In the genomic region with DNA sequence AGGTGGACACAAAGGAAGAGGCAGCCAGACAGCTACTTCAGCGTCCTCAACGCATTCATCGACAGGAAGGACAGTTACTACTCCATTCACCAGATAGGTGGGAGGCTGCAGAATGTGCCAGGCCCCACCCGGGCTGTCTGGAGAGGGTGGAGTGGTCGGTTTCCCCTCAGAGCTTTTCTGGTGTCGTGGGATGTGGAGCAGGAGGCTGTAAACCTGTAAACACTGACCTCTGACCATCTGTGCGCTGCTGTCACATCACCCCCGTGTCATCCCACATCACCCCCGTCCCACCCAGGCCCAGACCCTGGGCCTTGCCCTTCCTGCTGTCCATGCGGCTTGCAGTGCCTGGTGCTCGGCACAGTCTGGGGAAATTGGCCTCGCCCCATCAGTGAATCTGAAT, we compare ENCODE assay signal across 29 cellular contexts. TPM values are rescaled to one million over a fixed set of nuclear protein-coding genes. Genes with fewer than 3 reads are reported as not detected.
A peak's percentile ranks its signal among the peaks of the same experiment; 100 is the strongest.
DNase-seq lines count a peak whose midpoint lies in the region; ATAC-seq, FAIRE-seq and TF ChIP-seq lines count a peak whose summit lies in the region.
"Had no signal": no experiment of that assay in that cellular context is flagged by ENCODE, and none has a peak within 500 bp of the region (broad histone marks: within the 10 kb centered on the region; RNA-seq: fewer than 3 reads in every experiment).

No MANE protein-coding gene starts in this region.

- no peak overlapping the region for H3K4me3 Mint-ChIP-seq in chondrocyte (ENCODE audit: unreplicated experiment)
- H3K4me3 Mint-ChIP-seq: CD14-positive monocyte; CD4-positive, alpha-beta memory T cell; CD4-positive, CD25-positive, alpha-beta regulatory T cell; CD8-positive, alpha-beta memory T cell had no signal

- H3K4me1 Mint-ChIP-seq in chondrocyte (ENCODE audit: low read depth): no peaks in the 10 kb centered on the region
- H3K4me1 Mint-ChIP-seq: CD14-positive monocyte had no signal

- no peak overlapping the region for H2AFZ ChIP-seq in osteoblast (ENCODE audit: low read length)

- intact Hi-C loops in cardiac septum (cut with DNase I): no loop called here
- intact Hi-C loops in Right ventricle myocardium superior (cut with DNase I): no loop called here

- H3K9me3 ChIP-seq in osteoblast (ENCODE audit: low read depth, low read length): no peaks in the 10 kb centered on the region
- H3K9me3 ChIP-seq: BE2C, BLaER1 had no signal

- peaks cover 30% of the 10 kb centered on the region for H3K36me3 Mint-ChIP-seq in chondrocyte (ENCODE audit: low read depth)

- H3K27me3 ChIP-seq in bronchial epithelial cell (ENCODE audit: control insufficient read depth, insufficient read depth, low read length) (no peaks in the 10 kb centered on the region), osteoblast (ENCODE audit: insufficient read depth, low read length) (no peaks in the 10 kb centered on the region)
- H3K27me3 ChIP-seq: BE2C, BLaER1 had no signal

- no peaks in the 10 kb centered on the region for H3K9me3 Mint-ChIP-seq in chondrocyte (ENCODE audit: low read depth)
- H3K9me3 Mint-ChIP-seq: CD14-positive monocyte; CD4-positive, alpha-beta memory T cell; CD4-positive, CD25-positive, alpha-beta regulatory T cell; CD8-positive, alpha-beta memory T cell had no signal

- FAIRE-seq in bronchial epithelial cell (lab: Jason Lieb, UNC): peak; percentile 13
- FAIRE-seq in frontal cortex (lab: Jason Lieb, UNC): no peak
- FAIRE-seq: A204.1, GM12878, GM12892, GM18507 had no signal

- no peaks in the 10 kb centered on the region for H3K27me3 Mint-ChIP-seq in chondrocyte (ENCODE audit: low read depth)
- H3K27me3 Mint-ChIP-seq: CD4-positive, alpha-beta memory T cell; CD4-positive, CD25-positive, alpha-beta regulatory T cell had no signal

- peaks cover 26% of the 10 kb centered on the region for H4K20me1 ChIP-seq in osteoblast (ENCODE audit: insufficient read depth, low read length)

- H3K36me3 ChIP-seq in bronchial epithelial cell (ENCODE audit: control insufficient read depth, insufficient read depth, low read length) (peaks cover 38% of the 10 kb centered on the region), osteoblast (ENCODE audit: insufficient read depth, low read length) (peaks cover 57% of the 10 kb centered on the region)

- H3K4me3 ChIP-seq in bronchial epithelial cell (ENCODE audit: low read depth, low read length) (no peak overlapping the region), osteoblast (ENCODE audit: insufficient read depth, low read length) (no peak overlapping the region)
- H3K4me3 ChIP-seq: BLaER1, GM12878 had no signal

- H3K4me1 ChIP-seq in osteoblast (ENCODE audit: insufficient read depth, low read length): no peaks in the 10 kb centered on the region
- H3K4me1 ChIP-seq: BE2C had no signal

- ATAC-seq in Right ventricle myocardium superior (ENCODE audit: poor library complexity): no peak
- ATAC-seq in HG03196 (IDR thresholded peaks at IDR 0.05; ENCODE audit: unreplicated experiment): no peak
- ATAC-seq: GM12878 had no signal

- no peak overlapping the region for H3K4me2 ChIP-seq in osteoblast (ENCODE audit: insufficient read depth, low read length)
- H3K4me2 ChIP-seq: BLaER1 had no signal

- peak; percentile 61 for DNase-seq in cardiac septum (ENCODE audit: low spot score)
- no peak for DNase-seq in Right ventricle myocardium superior
- DNase-seq in bronchial epithelial cell (ENCODE audit: low read depth): no peak
- no peak for DNase-seq in chondrocyte (ENCODE audit: low spot score)
- DNase-seq in osteoblast (ENCODE audit: insufficient read length, low spot score, missing footprints): peak; percentile 35
- DNase-seq in NCI-H226: no peak
- DNase-seq in frontal cortex (ENCODE audit: low spot score in 2 of 2): no peak
- DNase-seq: 8988T; ACHN; BE2C; C1 segment of cervical spinal cord; CD4-positive, alpha-beta memory T cell; CD4-positive, CD25-positive, alpha-beta regulatory T cell; CD8-positive, alpha-beta memory T cell; COR-L47; DMS 273 treated with DMSO at 0.1 percent for 48 hours; DMS153; DMS53; DMS79; DND-41; EL; GDM1 had no signal

- peaks cover 36% of the 10 kb centered on the region for H3K79me2 ChIP-seq in osteoblast (ENCODE audit: insufficient read depth, low read length)

- TF ChIP-seq CTCF in bronchial epithelial cell (IDR thresholded peaks at IDR 0.05; ENCODE audit: insufficient read depth, low read length, severe bottlenecking) (no peak), chondrocyte (IDR thresholded peaks at IDR 0.05) (no peak), osteoblast (IDR thresholded peaks at IDR 0.05; ENCODE audit: extremely low read depth, low read depth, low read length) (no peak)

- no peak overlapping the region for H3K27ac ChIP-seq in osteoblast (ENCODE audit: low read depth, low read length)
- H3K27ac ChIP-seq: BLaER1 had no signal

- H3K27ac Mint-ChIP-seq in chondrocyte (ENCODE audit: unreplicated experiment): peak overlapping the region; percentile 17
- H3K27ac Mint-ChIP-seq: CD4-positive, alpha-beta memory T cell; CD4-positive, CD25-positive, alpha-beta regulatory T cell had no signal

RNA-seq across cellular contexts. Expression of a gene that starts 17.1 kb away (rescaled TPM):
- total RNA-seq in cardiac septum (46.4 TPM), Right ventricle myocardium superior (41.3 TPM), bronchial epithelial cell (51.3 and 66.6 TPM in 2 replicates), chondrocyte (53.1 to 64.0 TPM (median 57.2 TPM) in 3 replicates), osteoblast (42.7 and 48.0 TPM in 2 replicates), frontal cortex (39.1 TPM)

RNA-seq across cellular contexts. Expression of a gene that starts 17.6 kb away (rescaled TPM):
- total RNA-seq in cardiac septum: 73.2 TPM
- 82.9 TPM for total RNA-seq in Right ventricle myocardium superior
- total RNA-seq in bronchial epithelial cell: 50.2 and 54.8 TPM in 2 replicates
- total RNA-seq in chondrocyte: 40.9 to 42.4 TPM (median 41.4 TPM) in 3 replicates
- 43.3 and 43.4 TPM in 2 replicates for total RNA-seq in osteoblast
- 23.6 TPM for total RNA-seq in frontal cortex

RNA-seq across cellular contexts. Expression of a gene that starts 32.1 kb away (rescaled TPM):
- total RNA-seq in cardiac septum: 10.5 TPM
- 9.4 TPM for total RNA-seq in Right ventricle myocardium superior
- total RNA-seq in bronchial epithelial cell: 10.6 and 21.1 TPM in 2 replicates
- total RNA-seq in chondrocyte: 22.7 to 32.7 TPM (median 23.1 TPM) in 3 replicates
- total RNA-seq in osteoblast: 12.7 and 14.1 TPM in 2 replicates
- 8.6 TPM for total RNA-seq in frontal cortex

RNA-seq across cellular contexts. Expression of a gene that starts 47.3 kb away (rescaled TPM):
- 14.9 TPM for total RNA-seq in cardiac septum
- total RNA-seq in Right ventricle myocardium superior: 18.0 TPM
- total RNA-seq in bronchial epithelial cell: 19.7 and 27.1 TPM in 2 replicates
- total RNA-seq in chondrocyte: 13.8 to 25.2 TPM (median 16.3 TPM) in 3 replicates
- 16.6 and 18.6 TPM in 2 replicates for total RNA-seq in osteoblast
- 24.1 TPM for total RNA-seq in frontal cortex

Comparison
In these comparisons a context has a peak if more than half of its experiments do, and no peak if none do; other contexts are left out.
1. DNase-seq: peak in cardiac septum (single experiment) and osteoblast (single experiment); none in Right ventricle myocardium superior (single experiment), bronchial epithelial cell (single experiment), chondrocyte (single experiment), NCI-H226 (single experiment) and frontal cortex (0 of 2).